In genomic region chr22:31295831-31296230, GRCh38 we compare ENCODE assay signal across 9 cellular contexts. TPM values are rescaled to one million over a fixed set of nuclear protein-coding genes. Genes with fewer than 3 reads are reported as not detected.
A peak's percentile ranks its signal among the peaks of the same experiment; 100 is the strongest.
DNase-seq lines count a peak whose midpoint lies in the region; ATAC-seq and TF ChIP-seq lines count a peak whose summit lies in the region.
"Had no signal": no experiment of that assay in that cellular context is flagged by ENCODE, and none has a peak within 500 bp of the region (broad histone marks: within the 10 kb centered on the region; RNA-seq: fewer than 3 reads in every experiment).

No MANE protein-coding gene starts in this region.

- DNase-seq in activated naive CD4-positive, alpha-beta T cell treated with anti-CD3 and anti-CD28 coated beads for 36 hours = no peak
- DNase-seq in activated naive CD4-positive, alpha-beta T cell treated with anti-CD3 and anti-CD28 coated beads, Interleukin-2, amount 50 U/mL, for 72 hours (ENCODE audit: low spot score in 2 of 2) = no peak
- DNase-seq in amniotic epithelial cell (ENCODE audit: low read depth) (peak; percentile 67), tibial nerve (ENCODE audit: low spot score in 2 of 2) (no peak), activated gamma-delta T cell treated with Interleukin-2 at 50 U/mL for 16 hours (no peak), SKM-1 (lab: John Stamatoyannopoulos, UW; ENCODE audit: unreplicated experiment) (no peak)
- DNase-seq: activated CD4-positive, alpha-beta T cell treated with anti-CD3 and anti-CD28 coated beads for 48 hours had no signal

- H3K36me3 Mint-ChIP-seq in activated naive CD4-positive, alpha-beta T cell treated with anti-CD3 and anti-CD28 coated beads for 36 hours (ENCODE audit: low read depth) = peaks cover 4% of the 10 kb centered on the region
- H3K36me3 Mint-ChIP-seq in activated naive CD4-positive, alpha-beta T cell treated with anti-CD3 and anti-CD28 coated beads, Interleukin-2, amount 50 U/mL, for 72 hours = peaks cover under 1 to 5% of the 10 kb centered on the region in 2 donors

- peak overlapping the region; percentile 76 for H3K27ac Mint-ChIP-seq in activated naive CD4-positive, alpha-beta T cell treated with anti-CD3 and anti-CD28 coated beads for 36 hours
- H3K27ac Mint-ChIP-seq in activated naive CD4-positive, alpha-beta T cell treated with anti-CD3 and anti-CD28 coated beads, Interleukin-2, amount 50 U/mL, for 72 hours = peak overlapping the region in 1 of 2 donors; percentile 81

- peaks cover 0 to 47% (median 26%) of the 10 kb centered on the region in 4 donors for H3K4me1 ChIP-seq in tibial nerve

- H3K4me3 ChIP-seq in tibial nerve = peak overlapping the region in 1 of 4 donors; percentile 10

- WGBS in tibial nerve, 2 donors = 53 to 55% methylated on average over 1 of the region's 1 CpG

- no peaks in the 10 kb centered on the region for H3K36me3 ChIP-seq in tibial nerve

- H3K9me3 Mint-ChIP-seq in activated naive CD4-positive, alpha-beta T cell treated with anti-CD3 and anti-CD28 coated beads for 36 hours = peaks cover 3% of the 10 kb centered on the region
- H3K9me3 Mint-ChIP-seq in activated naive CD4-positive, alpha-beta T cell treated with anti-CD3 and anti-CD28 coated beads, Interleukin-2, amount 50 U/mL, for 72 hours = no peaks in the 10 kb centered on the region

- no peaks in the 10 kb centered on the region for H3K27me3 ChIP-seq in layer of hippocampus (ENCODE audit: control insufficient read depth, insufficient read depth, low read length)
- H3K27me3 ChIP-seq in tibial nerve = no peaks in the 10 kb centered on the region

- H3K4me3 Mint-ChIP-seq in activated naive CD4-positive, alpha-beta T cell treated with anti-CD3 and anti-CD28 coated beads for 36 hours = peak overlapping the region; percentile 57

- peak overlapping the region; percentile 3 for H3K27ac ChIP-seq in layer of hippocampus (ENCODE audit: low read depth, low read length)
- peak overlapping the region; percentile 58 to 97 (median 76) for H3K27ac ChIP-seq in tibial nerve

- CTCF ChIA-PET in activated naive CD4-positive, alpha-beta T cell treated with anti-CD3 and anti-CD28 coated beads for 36 hours (lab: Charles Lee) = interaction anchor here (0.6 to 5.3 kb wide), 7 partner anchors 12 to 134 kb away, joined by 3 to 49 read pairs (median 4); no protein-coding TSS in a partner anchor

- no peaks in the 10 kb centered on the region for H3K27me3 Mint-ChIP-seq in activated naive CD4-positive, alpha-beta T cell treated with anti-CD3 and anti-CD28 coated beads for 36 hours (ENCODE audit: low read depth)

- TF ChIP-seq EP300 in tibial nerve (IDR thresholded peaks at IDR 0.05) = no peak

- TF ChIP-seq POLR2A in tibial nerve (IDR thresholded peaks at IDR 0.05) = no peak

- TF ChIP-seq CTCF in tibial nerve (IDR thresholded peaks at IDR 0.05) = no peak

- no peak for ATAC-seq in activated naive CD4-positive, alpha-beta T cell treated with anti-CD3 and anti-CD28 coated beads, Interleukin-2, amount 50 U/mL, for 72 hours
- ATAC-seq in GM18873 (IDR thresholded peaks at IDR 0.05; ENCODE audit: low FRiP score, unreplicated experiment) = no peak

- no peaks in the 10 kb centered on the region for H3K9me3 ChIP-seq in tibial nerve

- peaks cover 59% of the 10 kb centered on the region for H3K4me1 Mint-ChIP-seq in activated naive CD4-positive, alpha-beta T cell treated with anti-CD3 and anti-CD28 coated beads for 36 hours (ENCODE audit: low read depth)

- intact Hi-C loops in activated naive CD4-positive, alpha-beta T cell treated with anti-CD3 and anti-CD28 coated beads for 36 hours (cut with micrococcal nuclease) = no loop called here

RNA-seq across cellular contexts. Expression of gene PIK3IP1, which starts 3.5 kb away (rescaled TPM):
- 10 to 100 TPM; 27.4 to 28.6 TPM for total RNA-seq in activated naive CD4-positive, alpha-beta T cell treated with anti-CD3 and anti-CD28 coated beads for 36 hours
- 10 to 100 TPM; 20.0 to 20.8 TPM for total RNA-seq in activated naive CD4-positive, alpha-beta T cell treated with anti-CD3 and anti-CD28 coated beads, Interleukin-2, amount 50 U/mL, for 72 hours
- 100 to 1,000 TPM in 1 of 4 donors, 10 to 100 TPM in 3; 54.8 to 106 (median 80.5) TPM for total RNA-seq in tibial nerve

RNA-seq across cellular contexts. Expression of gene PATZ1, which starts 50.3 kb away (rescaled TPM):
- total RNA-seq in activated naive CD4-positive, alpha-beta T cell treated with anti-CD3 and anti-CD28 coated beads for 36 hours = 10 to 100 TPM; 18.5 to 19.4 TPM
- total RNA-seq in activated naive CD4-positive, alpha-beta T cell treated with anti-CD3 and anti-CD28 coated beads, Interleukin-2, amount 50 U/mL, for 72 hours = 10 to 100 TPM; 23.5 to 32.3 TPM
- 10 to 100 TPM; 27.1 to 33.5 (median 31.3) TPM for total RNA-seq in tibial nerve
